In the genomic region with DNA sequence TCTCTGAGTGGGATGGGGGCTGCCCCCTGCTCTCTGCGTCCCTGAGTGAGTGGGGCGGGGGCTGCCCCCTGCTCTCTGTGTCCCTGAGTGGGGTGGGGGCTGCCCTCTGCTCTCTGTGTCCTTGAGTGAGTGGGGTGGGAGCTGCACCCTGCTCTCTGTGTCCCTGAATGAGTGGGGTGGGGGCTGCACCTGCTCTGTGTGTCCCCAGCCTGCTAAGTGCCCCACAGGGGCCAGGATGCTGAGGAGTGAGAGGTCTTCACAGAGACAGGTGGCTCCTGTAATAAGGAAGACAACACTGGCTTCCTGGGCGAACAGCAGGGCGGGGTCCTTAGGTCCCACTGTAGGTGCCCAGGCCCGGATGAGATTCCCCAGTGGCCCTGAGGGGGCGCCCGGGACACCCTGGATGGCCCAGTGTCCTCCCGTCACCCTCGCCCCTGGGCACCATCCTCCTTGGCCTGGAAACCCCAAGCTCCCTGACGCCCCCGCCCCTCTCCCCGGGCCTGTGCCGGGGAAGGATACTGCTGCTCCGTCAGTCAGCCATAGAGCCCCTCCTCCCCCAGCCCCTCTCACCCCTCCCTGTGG, we compare ENCODE assay signal across 14 cellular contexts. TPM values are rescaled to one million over a fixed set of nuclear protein-coding genes. Genes with fewer than 3 reads are reported as not detected.
DNase-seq lines count a peak whose midpoint lies in the region; ATAC-seq, FAIRE-seq and TF ChIP-seq lines count a peak whose summit lies in the region.
"Had no signal": no experiment of that assay in that cellular context is flagged by ENCODE, and none has a peak within 500 bp of the region (broad histone marks: within the 10 kb centered on the region; RNA-seq: fewer than 3 reads in every experiment).

No MANE protein-coding gene starts in this region.

- H3K4me2 ChIP-seq in K562 (ENCODE audit: insufficient read depth, low read length), result no peak overlapping the region

- peak; percentile 58 for ATAC-seq in K562
- ATAC-seq in GM21576 (IDR thresholded peaks at IDR 0.05; ENCODE audit: unreplicated experiment), result no peak
- no peak for ATAC-seq in HG03469 (IDR thresholded peaks at IDR 0.05; ENCODE audit: unreplicated experiment)
- ATAC-seq: stimulated activated effector memory CD8-positive, alpha-beta T cell treated with anti-CD3 and anti-CD28 coated beads, Interleukin-12 subunit alpha, Interleukin-12 subunit beta, amount 100 ng/mL, for 72 hours had no signal

- H3K4me3 ChIP-seq in K562 (no peak overlapping the region), retinal pigment epithelial cell (ENCODE audit: low read length) (no peak overlapping the region)

- TF ChIP-seq EP300 in K562 (IDR thresholded peaks at IDR 0.05; ENCODE audit: low read length), result no peak

- peak; percentile 49 to 63 (median 52) for TF ChIP-seq CTCF in K562 (IDR thresholded peaks at IDR 0.05 in 2 of 3, conservative IDR thresholded peaks at IDR 0.05 in 1 of 3; ENCODE audit: insufficient read depth in 2 of 3, low read depth in 1 of 3, low read length in 3 of 3)
- peak; percentile 5 for TF ChIP-seq CTCF in retinal pigment epithelial cell (conservative IDR thresholded peaks at IDR 0.05; ENCODE audit: low read depth, low read length)

- in situ Hi-C loops in K562 (cut with MboI), result loop anchor here (5.0 to 25.0 kb wide), 3 partner anchors 138 to 533 kb away; no protein-coding TSS in a partner anchor

- peaks cover 45% of the 10 kb centered on the region for H4K20me1 ChIP-seq in K562 (replicated peaks; ENCODE audit: control insufficient read depth, insufficient read depth, low read length)

- DNase-seq in NCI-H2081 (lab: John Stamatoyannopoulos, UW) (peak; percentile 12 to 25), NCI-H2081 treated with DMSO at 0.1 percent for 48 hours (lab: John Stamatoyannopoulos, UW) (no peak), HT-29 (ENCODE audit: low spot score) (peak; percentile 56), K562 (ENCODE audit: extremely low read depth in 1 of 4, low spot score in 3 of 4) (peak; percentile 59 to 80 (median 76)), retinal pigment epithelial cell (ENCODE audit: low read depth) (no peak)
- no peak for DNase-seq in activated CD4-positive, CD25-positive, alpha-beta regulatory T cell treated with anti-CD3 and anti-CD28 coated beads, Interleukin-2, amount 50 U/mL, for 72 hours
- DNase-seq: HCEC 1CT, Karpas-422, OCI-M1 had no signal

- TF ChIP-seq RAD21 in K562 (CRISPR knock-in tag; conservative IDR thresholded peaks at IDR 0.05 in 1 of 2, IDR thresholded peaks at IDR 0.05 in 1 of 2), result no peak

- H2AFZ ChIP-seq in K562 (ENCODE audit: low read depth, low read length), result no peak overlapping the region

- no peaks in the 10 kb centered on the region for H3K79me2 ChIP-seq in K562 (ENCODE audit: control insufficient read depth, insufficient read depth, low read length)

- intact Hi-C loops in K562 (cut with micrococcal nuclease), result loop anchor here (5.0 to 10.0 kb wide), 2 partner anchors 38 to 260 kb away; no protein-coding TSS in a partner anchor

- POLR2A ChIA-PET in K562 (lab: Yijun Ruan, JAX), result interaction anchor here (1.3 to 1.6 kb wide), 2 partner anchors 34 to 105 kb away, joined by 3 to 5 read pairs; no protein-coding TSS in a partner anchor

- TF ChIP-seq POLR2A in K562 (conservative IDR thresholded peaks at IDR 0.05), result no peak

- no peaks in the 10 kb centered on the region for H3K9me3 ChIP-seq in K562 (replicated peaks; ENCODE audit: control insufficient read depth, insufficient read depth, low read depth, low read length)

- no peak overlapping the region for H3K27ac ChIP-seq in K562 (ENCODE audit: extremely low read depth, low read depth, low read length)

- H3K4me1 ChIP-seq in K562 (replicated peaks in 1 of 2; ENCODE audit: control insufficient read depth in 2 of 2, insufficient read depth in 2 of 2, low read length in 2 of 2), result peaks cover 0 to 77% of the 10 kb centered on the region in 2 experiments; a peak in 2 of 5 replicates

- CTCF ChIA-PET in K562 (lab: Yijun Ruan, JAX; ENCODE audit: low intra/inter-chr PET ratio), result interaction anchor here (1.0 to 5.5 kb wide), 3 partner anchors 114 to 302 kb away, joined by 3 to 126 read pairs (median 62); a partner anchor contains a TSS

- FAIRE-seq in K562 (lab: Jason Lieb, UNC), result no peak
- FAIRE-seq: G401.6 had no signal

- no peaks in the 10 kb centered on the region for H3K9me1 ChIP-seq in K562 (ENCODE audit: control insufficient read depth, insufficient read depth, low read length)

- H3K36me3 ChIP-seq in K562 (ENCODE audit: control insufficient read depth, insufficient read depth, low read length), result no peaks in the 10 kb centered on the region

- no TSS peak for BruUV-seq in K562 (replicated peaks; lab: Mats Ljungman, UMichigan)

- H3K9ac ChIP-seq in K562 (ENCODE audit: insufficient read depth in 1 of 2, low read depth in 2 of 2, low read length in 2 of 2), result 0 out of 4 replicates have a peak overlapping the region, but pooled peaks of 1 of the 2 experiments have one; percentile 10

- 10% methylated on average over 14 of the region's 14 CpGs for whole genome bisulfite sequencing in K562 (ENCODE audit: insufficient coverage, low coverage, missing lambda C conversion rate)

- peaks cover 30 to 67% of the 10 kb centered on the region in 2 experiments; a peak in 4 of 5 replicates for H3K27me3 ChIP-seq in K562 (ENCODE audit: control insufficient read depth in 2 of 2, insufficient read depth in 2 of 2, low read length in 2 of 2)

RNA-seq across cellular contexts. Expression of a gene that starts 3.8 kb away (rescaled TPM):
- 0.20 and 0.34 TPM in 2 replicates for total RNA-seq in HT-29 (2014; rRNA removed; shearing (Covaris generic))
- not detected in 2 replicates for total RNA-seq in K562 (2011; cell fraction: chromatin; rRNA removed; ENCODE audit: low replicate concordance)
- total RNA-seq in K562 (2011; cell fraction: nucleolus; rRNA removed), result not detected in 2 replicates
- total RNA-seq in K562 (2011; cell fraction: nucleoplasm; rRNA removed), result not detected in 2 replicates
- total RNA-seq in K562 (2014; rRNA removed) (not detected in 2 replicates), K562 (2014; rRNA removed; fragmentation: Illumina TruSeq; extraction: Trizol) (not detected in 2 replicates), K562 (2015; rRNA removed; fragmentation: Illumina TruSeq; extraction: Trizol) (not detected in 2 replicates), K562 (2021) (not detected in 2 replicates)
- polyA plus RNA-seq in K562 (2011; rRNA removed) (not detected in 2 replicates), K562 (2014; fragmentation: Illumina TruSeq; extraction: Trizol) (not detected in 2 replicates), K562 (2014; fragmentation: Nextera tagmentation; extraction: Ambion mirVana) (not detected), K562 (2014; rRNA removed) (not detected in 2 replicates)
- not detected in 2 replicates for polyA plus RNA-seq in K562 (2011; cell fraction: cytosol; rRNA removed)
- polyA plus RNA-seq in K562 (2011; cell fraction: nucleus; rRNA removed), result not detected in 2 replicates
- 0.26 TPM in 1 of 2 replicates, not detected in the other for polyA plus RNA-seq in K562 (2012)
- polyA minus RNA-seq in K562 (2011; rRNA and poly(A)+ RNA removed), result not detected in 2 replicates
- not detected in 2 replicates for polyA minus RNA-seq in K562 (2011; cell fraction: cytosol; rRNA and poly(A)+ RNA removed)
- not detected in 2 replicates for polyA minus RNA-seq in K562 (2011; cell fraction: nucleus; rRNA and poly(A)+ RNA removed)
- polyA plus RNA-seq: neural cell had no signal

RNA-seq across cellular contexts. Expression of a gene that starts 23.1 kb away (rescaled TPM):
- 62.9 and 94.8 TPM in 2 replicates for total RNA-seq in HT-29 (2014; rRNA removed; shearing (Covaris generic))
- total RNA-seq in K562 (2011; cell fraction: chromatin; rRNA removed; ENCODE audit: low replicate concordance), result 77.3 and 229 TPM in 2 replicates
- total RNA-seq in K562 (2011; cell fraction: nucleolus; rRNA removed), result 110 and 113 TPM in 2 replicates
- total RNA-seq in K562 (2011; cell fraction: nucleoplasm; rRNA removed), result 89.5 and 103 TPM in 2 replicates
- total RNA-seq in K562 (2014; rRNA removed), result 16.4 and 27.9 TPM in 2 replicates
- total RNA-seq in K562 (2014; rRNA removed; fragmentation: Illumina TruSeq; extraction: Trizol), result 4.5 and 7.5 TPM in 2 replicates
- total RNA-seq in K562 (2015; rRNA removed; fragmentation: Illumina TruSeq; extraction: Trizol), result 9.8 and 11.3 TPM in 2 replicates
- 99.5 and 109 TPM in 2 replicates for total RNA-seq in K562 (2021)
- polyA plus RNA-seq in K562 (2011; rRNA removed), result 21.3 and 39.4 TPM in 2 replicates
- 30.5 and 34.1 TPM in 2 replicates for polyA plus RNA-seq in K562 (2011; cell fraction: cytosol; rRNA removed)
- polyA plus RNA-seq in K562 (2011; cell fraction: nucleus; rRNA removed), result 388 and 500 TPM in 2 replicates
- polyA plus RNA-seq in K562 (2012), result 47.3 and 69.3 TPM in 2 replicates
- polyA plus RNA-seq in K562 (2014; fragmentation: Illumina TruSeq; extraction: Trizol), result 34.6 and 58.2 TPM in 2 replicates
- under 1 TPM; 0.04 to 0.15 TPM for polyA plus RNA-seq in K562 (2014; fragmentation: Nextera tagmentation; extraction: Ambion mirVana)
- polyA plus RNA-seq in K562 (2014; rRNA removed), result 74.5 and 108 TPM in 2 replicates
- 5.1 and 6.4 TPM in 2 replicates for polyA minus RNA-seq in K562 (2011; rRNA and poly(A)+ RNA removed)
- 26.3 and 42.5 TPM in 2 replicates for polyA minus RNA-seq in K562 (2011; cell fraction: cytosol; rRNA and poly(A)+ RNA removed)
- 38.9 and 55.3 TPM in 2 replicates for polyA minus RNA-seq in K562 (2011; cell fraction: nucleus; rRNA and poly(A)+ RNA removed)

RNA-seq across cellular contexts. Expression of a gene that starts 37.7 kb away (rescaled TPM):
- total RNA-seq in HT-29 (2014; rRNA removed; shearing (Covaris generic)), result 241 and 278 TPM in 2 replicates
- 249 and 785 TPM in 2 replicates for total RNA-seq in K562 (2011; cell fraction: chromatin; rRNA removed; ENCODE audit: low replicate concordance)
- total RNA-seq in K562 (2011; cell fraction: nucleolus; rRNA removed), result 623 and 778 TPM in 2 replicates
- 344 and 378 TPM in 2 replicates for total RNA-seq in K562 (2011; cell fraction: nucleoplasm; rRNA removed)
- total RNA-seq in K562 (2014; rRNA removed) (203 and 254 TPM in 2 replicates), K562 (2014; rRNA removed; fragmentation: Illumina TruSeq; extraction: Trizol) (31.5 and 47.4 TPM in 2 replicates), K562 (2015; rRNA removed; fragmentation: Illumina TruSeq; extraction: Trizol) (151 and 170 TPM in 2 replicates), K562 (2021) (222 and 242 TPM in 2 replicates)
- polyA plus RNA-seq in K562 (2011; rRNA removed) (102 and 189 TPM in 2 replicates), K562 (2014; fragmentation: Illumina TruSeq; extraction: Trizol) (140 and 177 TPM in 2 replicates), K562 (2014; fragmentation: Nextera tagmentation; extraction: Ambion mirVana) (1 to 10 TPM; 1.6 to 6.6 TPM), K562 (2014; rRNA removed) (258 and 265 TPM in 2 replicates)
- 155 and 253 TPM in 2 replicates for polyA plus RNA-seq in K562 (2011; cell fraction: cytosol; rRNA removed)
- 1,476 and 1,701 TPM in 2 replicates for polyA plus RNA-seq in K562 (2011; cell fraction: nucleus; rRNA removed)
- polyA plus RNA-seq in K562 (2012), result 173 and 189 TPM in 2 replicates
- 57.9 and 72.9 TPM in 2 replicates for polyA minus RNA-seq in K562 (2011; rRNA and poly(A)+ RNA removed)
- 87.3 and 128 TPM in 2 replicates for polyA minus RNA-seq in K562 (2011; cell fraction: cytosol; rRNA and poly(A)+ RNA removed)
- polyA minus RNA-seq in K562 (2011; cell fraction: nucleus; rRNA and poly(A)+ RNA removed), result 286 and 369 TPM in 2 replicates

RNA-seq across cellular contexts. Expression of a gene that starts 38.8 kb away (rescaled TPM):
- total RNA-seq in HT-29 (2014; rRNA removed; shearing (Covaris generic)), result 978 and 1,308 TPM in 2 replicates
- 525 and 801 TPM in 2 replicates for total RNA-seq in K562 (2011; cell fraction: chromatin; rRNA removed; ENCODE audit: low replicate concordance)
- 523 and 591 TPM in 2 replicates for total RNA-seq in K562 (2011; cell fraction: nucleolus; rRNA removed)
- 545 and 554 TPM in 2 replicates for total RNA-seq in K562 (2011; cell fraction: nucleoplasm; rRNA removed)
- total RNA-seq in K562 (2014; rRNA removed), result 2,045 and 2,260 TPM in 2 replicates
- 1,191 and 1,409 TPM in 2 replicates for total RNA-seq in K562 (2014; rRNA removed; fragmentation: Illumina TruSeq; extraction: Trizol)
- total RNA-seq in K562 (2015; rRNA removed; fragmentation: Illumina TruSeq; extraction: Trizol), result 1,591 and 1,659 TPM in 2 replicates
- total RNA-seq in K562 (2021), result 1,289 and 1,311 TPM in 2 replicates
- polyA plus RNA-seq in K562 (2011; rRNA removed), result 1,082 and 1,351 TPM in 2 replicates
- polyA plus RNA-seq in K562 (2011; cell fraction: cytosol; rRNA removed), result 950 and 1,655 TPM in 2 replicates
- 1,008 and 1,512 TPM in 2 replicates for polyA plus RNA-seq in K562 (2011; cell fraction: nucleus; rRNA removed)
- 795 and 1,074 TPM in 2 replicates for polyA plus RNA-seq in K562 (2012)
- polyA plus RNA-seq in K562 (2014; fragmentation: Illumina TruSeq; extraction: Trizol), result 1,518 and 1,621 TPM in 2 replicates
- 100 to 1,000 TPM; 162 to 207 TPM for polyA plus RNA-seq in K562 (2014; fragmentation: Nextera tagmentation; extraction: Ambion mirVana)
- 2,237 and 2,891 TPM in 2 replicates for polyA plus RNA-seq in K562 (2014; rRNA removed)
- polyA minus RNA-seq in K562 (2011; rRNA and poly(A)+ RNA removed), result 896 and 959 TPM in 2 replicates
- 618 and 835 TPM in 2 replicates for polyA minus RNA-seq in K562 (2011; cell fraction: cytosol; rRNA and poly(A)+ RNA removed)
- polyA minus RNA-seq in K562 (2011; cell fraction: nucleus; rRNA and poly(A)+ RNA removed), result 183 and 414 TPM in 2 replicates

Comparison
In these comparisons a context has a peak if more than half of its experiments do, and no peak if none do; other contexts are left out.
1. DNase-seq: peak in NCI-H2081 (2 of 2), HT-29 (single experiment) and K562 (4 of 4); none in NCI-H2081 treated with DMSO at 0.1 percent for 48 hours (single experiment), retinal pigment epithelial cell (single experiment) and activated CD4-positive, CD25-positive, alpha-beta regulatory T cell treated with anti-CD3 and anti-CD28 coated beads, Interleukin-2, amount 50 U/mL, for 72 hours (single experiment).